Comparison of ENCODE assay signal across 8 cellular contexts in genomic region chr1:228141871-228142615, GRCh38. TPM values are rescaled to one million over a fixed set of nuclear protein-coding genes. Genes with fewer than 3 reads are reported as not detected.
DNase-seq lines count a peak whose midpoint lies in the region; ATAC-seq, FAIRE-seq and TF ChIP-seq lines count a peak whose summit lies in the region.

No MANE protein-coding gene starts in this region.

- H3K36me3 ChIP-seq in sigmoid colon: peaks cover 0 to 20% (median 6%) of the 10 kb centered on the region in 4 donors

- H3K27ac ChIP-seq in RWPE1 (peak overlapping the region; percentile 100), sigmoid colon (peak overlapping the region; percentile 93 to 99 (median 96))

- 65 to 71% methylated on average over 21 of the region's 21 CpGs for WGBS in sigmoid colon, 2 donors

- TF ChIP-seq CTCF in RWPE1 (conservative IDR thresholded peaks at IDR 0.05; ENCODE audit: low read depth): no peak
- TF ChIP-seq CTCF in epithelial cell of proximal tubule (conservative IDR thresholded peaks at IDR 0.05; ENCODE audit: low read depth, low read length): no peak
- TF ChIP-seq CTCF in sigmoid colon (IDR thresholded peaks at IDR 0.05): no peak
- TF ChIP-seq CTCF in GM20000 (IDR thresholded peaks at IDR 0.05; ENCODE audit: extremely low read depth, missing control alignments): no peak

- no peak for ATAC-seq in GM21381 (IDR thresholded peaks at IDR 0.05; ENCODE audit: unreplicated experiment)
- ATAC-seq in GM21576 (IDR thresholded peaks at IDR 0.05; ENCODE audit: unreplicated experiment): no peak

- peak overlapping the region; percentile 63 for H3K4me3 ChIP-seq in epithelial cell of proximal tubule (ENCODE audit: low read depth, low read length)
- H3K4me3 ChIP-seq in sigmoid colon: peak overlapping the region in 3 of 4 donors; percentile 70 to 96 (median 85)

- no peaks in the 10 kb centered on the region for H3K27me3 ChIP-seq in sigmoid colon

- TF ChIP-seq POLR2A in GM12891 (IDR thresholded peaks at IDR 0.05; ENCODE audit: low read depth, low read length) (no peak), sigmoid colon (IDR thresholded peaks at IDR 0.05) (no peak)

- intact Hi-C loops in sigmoid colon (cut with DNase I): loop anchor here (1.0 kb wide), 1 partner anchor 23 kb away; the partner anchor contains the start of gene IBA57

- DNase-seq in GM12891 (ENCODE audit: insufficient read length, low spot score) (peak; percentile 8), RWPE1 (ENCODE audit: low spot score) (no peak), epithelial cell of proximal tubule (ENCODE audit: low read depth) (no peak), sigmoid colon (peak; percentile 61), MV-4-11 (lab: John Stamatoyannopoulos, UW) (no peak), GM20000 (ENCODE audit: low spot score) (no peak)

- H3K4me1 ChIP-seq in sigmoid colon: peaks cover 0 to 39% (median 38%) of the 10 kb centered on the region in 4 donors

- CTCF ChIA-PET in RWPE1 (lab: Yijun Ruan, JAX): no interaction called here

- H3K9me3 ChIP-seq in sigmoid colon: no peaks in the 10 kb centered on the region

- POLR2A ChIA-PET in RWPE1 (lab: Yijun Ruan, JAX; ENCODE audit: low non-redundant PET): no interaction called here

- FAIRE-seq in GM12891 (lab: Jason Lieb, UNC): no peak

- no peak for TF ChIP-seq EP300 in sigmoid colon (IDR thresholded peaks at IDR 0.05)

TF ChIP-seq in GM12891, 5 proteins besides CTCF, POLR2A, EP300 and RAD21:
- no peak for TF ChIP-seq TAF1 (IDR thresholded peaks at IDR 0.05; ENCODE audit: low read depth, low read length)
- no peak for TF ChIP-seq POU2F2 (IDR thresholded peaks at IDR 0.05; ENCODE audit: low read depth, low read length)
- no peak for TF ChIP-seq SPI1 (IDR thresholded peaks at IDR 0.05; ENCODE audit: low read depth, low read length)
- no peak for TF ChIP-seq POLR2AphosphoS5 (IDR thresholded peaks at IDR 0.05; ENCODE audit: low read depth, low read length)
- no peak for TF ChIP-seq PAX5 (IDR thresholded peaks at IDR 0.05; ENCODE audit: insufficient read depth, low read length, severe bottlenecking)

RNA-seq across cellular contexts. Expression of gene GUK1, which starts 2.0 kb away (rescaled TPM):
- polyA plus RNA-seq in GM12891 (2012; ENCODE audit: low read depth, missing spikeins): 202 TPM
- 242 and 269 TPM in 2 replicates for total RNA-seq in epithelial cell of proximal tubule
- total RNA-seq in sigmoid colon: 100 to 1,000 TPM; 225 to 366 (median 303) TPM
- 100 to 1,000 TPM; 391 to 668 (median 656) TPM for polyA plus RNA-seq in sigmoid colon

RNA-seq across cellular contexts. Expression of gene GJC2, which starts 7.7 kb away (rescaled TPM):
- polyA plus RNA-seq in GM12891 (2012; ENCODE audit: low read depth, missing spikeins): 0.15 TPM
- total RNA-seq in epithelial cell of proximal tubule (0.14 and 0.69 TPM in 2 replicates), sigmoid colon (1 to 10 TPM; 4.2 to 6.4 (median 4.9) TPM)
- polyA plus RNA-seq in sigmoid colon: under 1 TPM in 2 of 3 donors, not detected in 1; 0.60 to 0.99 TPM

RNA-seq across cellular contexts. Expression of gene IBA57, which starts 23.6 kb away (rescaled TPM):
- 3.2 TPM for polyA plus RNA-seq in GM12891 (2012; ENCODE audit: low read depth, missing spikeins)
- total RNA-seq in epithelial cell of proximal tubule (2.0 and 6.9 TPM in 2 replicates), sigmoid colon (10 to 100 TPM in 2 of 4 donors, 1 to 10 TPM in 2; 2.9 to 14.0 (median 7.3) TPM)
- polyA plus RNA-seq in sigmoid colon: 1 to 10 TPM; 3.7 to 8.0 (median 4.8) TPM

RNA-seq across cellular contexts. Expression of gene MRPL55, which starts 32.9 kb away (rescaled TPM):
- 46.6 TPM for polyA plus RNA-seq in GM12891 (2012; ENCODE audit: low read depth, missing spikeins)
- 130 and 142 TPM in 2 replicates for total RNA-seq in epithelial cell of proximal tubule
- total RNA-seq in sigmoid colon: 10 to 100 TPM; 62.0 to 90.6 (median 79.3) TPM
- 10 to 100 TPM; 53.5 to 77.4 (median 58.0) TPM for polyA plus RNA-seq in sigmoid colon

RNA-seq across cellular contexts. Expression of gene C1orf35, which starts 38.9 kb away (rescaled TPM):
- polyA plus RNA-seq in GM12891 (2012; ENCODE audit: low read depth, missing spikeins): 12.0 TPM
- 23.8 and 27.6 TPM in 2 replicates for total RNA-seq in epithelial cell of proximal tubule
- total RNA-seq in sigmoid colon: 10 to 100 TPM in 3 of 4 donors, 1 to 10 TPM in 1; 7.8 to 18.1 (median 13.0) TPM
- polyA plus RNA-seq in sigmoid colon: 10 to 100 TPM in 1 of 3 donors, 1 to 10 TPM in 2; 8.8 to 17.9 (median 9.0) TPM

Comparison
In these comparisons a context has a peak if more than half of its experiments do, and no peak if none do; other contexts are left out.
1. DNase-seq: peak in GM12891 (single experiment) and sigmoid colon (single experiment); none in RWPE1 (single experiment), epithelial cell of proximal tubule (single experiment), MV-4-11 (single experiment) and GM20000 (single experiment).